8 cellular contexts compared by ENCODE assay signal in genomic region chr2:20446917-20447436, GRCh38. TPM values are rescaled to one million over a fixed set of nuclear protein-coding genes. Genes with fewer than 3 reads are reported as not detected.
DNase-seq lines count a peak whose midpoint lies in the region; TF ChIP-seq lines count a peak whose summit lies in the region.

Gene RHOB (plus strand): TSS chr2:20447074. CDS start chr2:20447466, 392 bp downstream.

- intact Hi-C loops in stomach (cut with DNase I; ENCODE audit: low total_unique reads): loop anchor here (10.0 kb wide), 1 partner anchor 198 kb away; no protein-coding TSS in a partner anchor

- peak in 2 of 4 donors; percentile 92 to 98 for TF ChIP-seq POLR2A in stomach (IDR thresholded peaks at IDR 0.05)

- H3K9me3 Mint-ChIP-seq in neural crest cell: no peaks in the 10 kb centered on the region

- H3K9me3 ChIP-seq in MG63 (no peaks in the 10 kb centered on the region), stomach (no peaks in the 10 kb centered on the region)

- TF ChIP-seq EP300 in stomach (IDR thresholded peaks at IDR 0.05): no peak

- DNase-seq in ELR (ENCODE audit: low read depth): peak; percentile 98
- peak; percentile 99 for DNase-seq in H7
- DNase-seq in MG63: peak; percentile 96
- DNase-seq in SIG-M5 treated with dmso at 0.1 percent for 504 hours (lab: John Stamatoyannopoulos, UW; ENCODE audit: unreplicated experiment): peak; percentile 97
- peak; percentile 49 to 73 (median 67) for DNase-seq in activated naive CD4-positive, alpha-beta T cell (lab: John Stamatoyannopoulos, UW)
- DNase-seq in foreskin fibroblast: peak; percentile 98 to 99
- peak; percentile 99 for DNase-seq in neural crest cell (ENCODE audit: low read depth, low spot score)
- DNase-seq in stomach: peak; percentile 98

- H3K4me3 ChIP-seq in H7 (ENCODE audit: insufficient read depth, low read depth, low read length): peak within 1 kb of the TSS; percentile 73
- peak within 1 kb of the TSS; percentile 71 for H3K4me3 ChIP-seq in MG63
- peak within 1 kb of the TSS; percentile 77 to 89 for H3K4me3 ChIP-seq in foreskin fibroblast (ENCODE audit: low read depth in 1 of 2, low read length in 2 of 2)
- peak within 1 kb of the TSS; percentile 75 to 98 (median 90) for H3K4me3 ChIP-seq in stomach

- peaks cover 22% of the 10 kb centered on the region; the same call in 1 of the 2 replicates for H3K27me3 ChIP-seq in H7 (ENCODE audit: control insufficient read depth, insufficient read depth, low read length)
- H3K27me3 ChIP-seq in MG63: no peaks in the 10 kb centered on the region
- H3K27me3 ChIP-seq in stomach: no peaks in the 10 kb centered on the region

- peak within 1 kb of the TSS; percentile 97 for H3K27ac Mint-ChIP-seq in neural crest cell (ENCODE audit: unreplicated experiment)

- peaks cover 59% of the 10 kb centered on the region for H3K4me1 Mint-ChIP-seq in neural crest cell

- H3K36me3 ChIP-seq in H7 (replicated peaks; ENCODE audit: control insufficient read depth, insufficient read depth, low read length) (no peaks in the 10 kb centered on the region), MG63 (peaks cover 12% of the 10 kb centered on the region), stomach (peaks cover 0 to 22% (median 12%) of the 10 kb centered on the region in 4 donors)

- H3K27ac ChIP-seq in stomach: peak within 1 kb of the TSS; percentile 98 to 100 (median 99)

- H3K36me3 Mint-ChIP-seq in neural crest cell (ENCODE audit: low read depth): peaks cover 6% of the 10 kb centered on the region

- TF ChIP-seq CTCF in foreskin fibroblast (IDR thresholded peaks at IDR 0.05; ENCODE audit: low read depth, low read length) (no peak), neural crest cell (conservative IDR thresholded peaks at IDR 0.05) (no peak), stomach (IDR thresholded peaks at IDR 0.05) (no peak)

- peaks cover 3% of the 10 kb centered on the region for H3K27me3 Mint-ChIP-seq in neural crest cell (ENCODE audit: low read depth)

- WGBS in stomach, 5 donors: 0 to 1% (median 0%) methylated on average over 19 to 60 of the region's 60 CpGs; no CpG with 5 or more reads in 1 of the 5 donors

- H3K4me3 Mint-ChIP-seq in neural crest cell: peak within 1 kb of the TSS; percentile 98

- H3K4me1 ChIP-seq in stomach: peaks cover 25 to 68% (median 45%) of the 10 kb centered on the region in 4 donors

RNA-seq across cellular contexts. Expression of gene RHOB, which starts in this region (rescaled TPM):
- total RNA-seq in H7 (2014; rRNA removed; shearing (Covaris generic)): 97.0 and 123 TPM in 2 replicates
- 65.2 and 65.4 TPM in 2 replicates for total RNA-seq in MG63 (2014; rRNA removed; shearing (Covaris generic); ENCODE audit: low replicate concordance)
- total RNA-seq in neural crest cell (146 and 150 TPM in 2 replicates), stomach (1,000 to 10,000 TPM in 1 of 5 donors, 100 to 1,000 TPM in 4; 353 to 1,146 (median 607) TPM)
- 100 to 1,000 TPM; 143 to 327 (median 145) TPM for polyA plus RNA-seq in stomach

Comparison
In these comparisons a context has a peak if more than half of its experiments do, and no peak if none do; other contexts are left out.
1. Peak in every context shown above with its lines: DNase-seq, H3K4me3 ChIP-seq and H3K27ac ChIP-seq.